ENCODE assay signal across 18 cellular contexts in genomic region chrX:129634541-129634940, GRCh38. TPM values are rescaled to one million over a fixed set of nuclear protein-coding genes. Genes with fewer than 3 reads are reported as not detected.
A peak's percentile ranks its signal among the peaks of the same experiment; 100 is the strongest.
DNase-seq lines count a peak whose midpoint lies in the region; ATAC-seq, FAIRE-seq and TF ChIP-seq lines count a peak whose summit lies in the region.
"Had no signal": no experiment of that assay in that cellular context is flagged by ENCODE, and none has a peak within 500 bp of the region (broad histone marks: within the 10 kb centered on the region; RNA-seq: fewer than 3 reads in every experiment).

No MANE protein-coding gene starts in this region.

- peaks cover 5% of the 10 kb centered on the region for H3K9me1 ChIP-seq in K562 (ENCODE audit: control insufficient read depth, insufficient read depth, low read length)

- no TSS peak for BruUV-seq in K562 (replicated peaks; lab: Mats Ljungman, UMichigan)

- H3K36me3 ChIP-seq in K562 (ENCODE audit: control insufficient read depth, insufficient read depth, low read length): no peaks in the 10 kb centered on the region
- H3K36me3 ChIP-seq: right atrium auricular region had no signal

- peaks cover 0 to 6% of the 10 kb centered on the region in 2 donors for H3K4me1 Mint-ChIP-seq in natural killer cell
- H3K4me1 Mint-ChIP-seq: activated CD4-positive, alpha-beta T cell treated with anti-CD3 and anti-CD28 coated beads for 36 hours; stimulated activated effector memory CD8-positive, alpha-beta T cell treated with anti-CD3 and anti-CD28 coated beads, Interleukin-12 subunit alpha, Interleukin-12 subunit beta, amount 100 ng/mL, for 72 hours had no signal

- in situ Hi-C loops in K562 (cut with MboI): no loop called here

- no peak overlapping the region for H3K27ac ChIP-seq in K562 (ENCODE audit: extremely low read depth, low read depth, low read length)
- H3K27ac ChIP-seq: KMS-11, right atrium auricular region, testis had no signal

- DNase-seq in NCI-H748 (lab: John Stamatoyannopoulos, UW; ENCODE audit: unreplicated experiment) (peak; percentile 84), NCI-H748 treated with DMSO at 0.1 percent for 48 hours (lab: John Stamatoyannopoulos, UW) (no peak), K562 (ENCODE audit: extremely low read depth in 1 of 4, low spot score in 3 of 4) (no peak), left kidney (ENCODE audit: low read depth, low spot score) (peak; percentile 20), DMS153 (lab: John Stamatoyannopoulos, UW) (no peak), natural killer cell (no peak)
- DNase-seq in stimulated activated CD4-positive, alpha-beta T cell treated with anti-CD3 and anti-CD28 coated beads, Interleukin-2, amount 100 ng/mL, for 48 hours: no peak
- DNase-seq: activated CD4-positive, alpha-beta T cell treated with anti-CD3 and anti-CD28 coated beads for 36 hours; CD4-positive, alpha-beta T cell; midbrain; NCI-H2171; SW 1271; testis had no signal

- intact Hi-C loops in K562 (cut with micrococcal nuclease) (no loop called here), natural killer cell (cut with micrococcal nuclease) (no loop called here)

- no peak overlapping the region for H3K4me2 ChIP-seq in K562 (ENCODE audit: insufficient read depth, low read length)
- H3K4me2 ChIP-seq: KMS-11 had no signal

- H3K4me3 Mint-ChIP-seq in natural killer cell: no peak overlapping the region
- H3K4me3 Mint-ChIP-seq: activated CD4-positive, alpha-beta T cell treated with anti-CD3 and anti-CD28 coated beads for 36 hours; activated naive CD8-positive, alpha-beta T cell; CD4-positive, alpha-beta T cell; stimulated activated effector memory CD8-positive, alpha-beta T cell treated with anti-CD3 and anti-CD28 coated beads, Interleukin-12 subunit alpha, Interleukin-12 subunit beta, amount 100 ng/mL, for 72 hours had no signal

- H3K27ac Mint-ChIP-seq in natural killer cell: no peak overlapping the region
- H3K27ac Mint-ChIP-seq: activated CD4-positive, alpha-beta T cell treated with anti-CD3 and anti-CD28 coated beads for 36 hours; activated naive CD8-positive, alpha-beta T cell; CD4-positive, alpha-beta T cell; stimulated activated effector memory CD8-positive, alpha-beta T cell treated with anti-CD3 and anti-CD28 coated beads, Interleukin-12 subunit alpha, Interleukin-12 subunit beta, amount 100 ng/mL, for 72 hours had no signal

- H3K9me3 Mint-ChIP-seq in natural killer cell: no peaks in the 10 kb centered on the region
- H3K9me3 Mint-ChIP-seq: CD4-positive, alpha-beta T cell; stimulated activated effector memory CD8-positive, alpha-beta T cell treated with anti-CD3 and anti-CD28 coated beads, Interleukin-12 subunit alpha, Interleukin-12 subunit beta, amount 100 ng/mL, for 72 hours had no signal

- TF ChIP-seq RAD21 in K562 (CRISPR knock-in tag; conservative IDR thresholded peaks at IDR 0.05 in 1 of 2, IDR thresholded peaks at IDR 0.05 in 1 of 2): no peak

- H3K27me3 Mint-ChIP-seq in natural killer cell (ENCODE audit: low read depth in 2 of 2): no peaks in the 10 kb centered on the region
- H3K27me3 Mint-ChIP-seq: activated CD4-positive, alpha-beta T cell treated with anti-CD3 and anti-CD28 coated beads for 36 hours; activated naive CD8-positive, alpha-beta T cell; CD4-positive, alpha-beta T cell had no signal

- no peak for FAIRE-seq in K562 (lab: Jason Lieb, UNC)

- no peaks in the 10 kb centered on the region for H3K27me3 ChIP-seq in K562 (ENCODE audit: control insufficient read depth in 2 of 2, insufficient read depth in 2 of 2, low read length in 2 of 2)
- H3K27me3 ChIP-seq: right atrium auricular region, testis had no signal

- no peak overlapping the region for H3K4me3 ChIP-seq in K562
- H3K4me3 ChIP-seq: right atrium auricular region, testis had no signal

- no peak for TF ChIP-seq POLR2A in K562 (conservative IDR thresholded peaks at IDR 0.05)

- CTCF ChIA-PET in K562 (lab: Yijun Ruan, JAX; ENCODE audit: low intra/inter-chr PET ratio): no interaction called here

- TF ChIP-seq CTCF in K562 (IDR thresholded peaks at IDR 0.05 in 2 of 3, conservative IDR thresholded peaks at IDR 0.05 in 1 of 3; ENCODE audit: insufficient read depth in 2 of 3, low read depth in 1 of 3, low read length in 3 of 3): no peak
- no peak for TF ChIP-seq CTCF in natural killer cell (IDR thresholded peaks at IDR 0.05)

- no peak overlapping the region for H2AFZ ChIP-seq in K562 (ENCODE audit: low read depth, low read length)

- 51% methylated on average over 6 of the region's 7 CpGs for WGBS in K562 (ENCODE audit: insufficient coverage, low coverage, missing lambda C conversion rate)

- TF ChIP-seq EP300 in K562 (IDR thresholded peaks at IDR 0.05; ENCODE audit: low read length): no peak

- no peak for ATAC-seq in K562
- ATAC-seq in HG02981 (IDR thresholded peaks at IDR 0.05; ENCODE audit: unreplicated experiment): no peak
- ATAC-seq in natural killer cell: no peak
- ATAC-seq: activated CD4-positive, alpha-beta T cell treated with anti-CD3 and anti-CD28 coated beads for 36 hours; stimulated activated effector memory CD8-positive, alpha-beta T cell treated with anti-CD3 and anti-CD28 coated beads, Interleukin-12 subunit alpha, Interleukin-12 subunit beta, amount 100 ng/mL, for 72 hours had no signal

- no peaks in the 10 kb centered on the region for H4K20me1 ChIP-seq in K562 (replicated peaks; ENCODE audit: control insufficient read depth, insufficient read depth, low read length)

- no peaks in the 10 kb centered on the region for H3K9me3 ChIP-seq in K562 (replicated peaks; ENCODE audit: control insufficient read depth, insufficient read depth, low read depth, low read length)
- H3K9me3 ChIP-seq: right atrium auricular region, testis had no signal

- no peaks in the 10 kb centered on the region for H3K79me2 ChIP-seq in K562 (ENCODE audit: control insufficient read depth, insufficient read depth, low read length)

- POLR2A ChIA-PET in K562 (lab: Yijun Ruan, JAX): no interaction called here

- peaks cover 18 to 19% of the 10 kb centered on the region in 2 experiments for H3K4me1 ChIP-seq in K562 (replicated peaks in 1 of 2; ENCODE audit: control insufficient read depth in 2 of 2, insufficient read depth in 2 of 2, low read length in 2 of 2)
- H3K4me1 ChIP-seq: right atrium auricular region, testis had no signal

- H3K36me3 Mint-ChIP-seq in natural killer cell: no peaks in the 10 kb centered on the region
- H3K36me3 Mint-ChIP-seq: activated naive CD8-positive, alpha-beta T cell; stimulated activated effector memory CD8-positive, alpha-beta T cell treated with anti-CD3 and anti-CD28 coated beads, Interleukin-12 subunit alpha, Interleukin-12 subunit beta, amount 100 ng/mL, for 72 hours had no signal

- no peak overlapping the region for H3K9ac ChIP-seq in K562 (ENCODE audit: insufficient read depth in 1 of 2, low read depth in 2 of 2, low read length in 2 of 2)
- H3K9ac ChIP-seq: KMS-11 had no signal

TF ChIP-seq in K562, 482 proteins besides CTCF, POLR2A, EP300 and RAD21:
- TF ChIP-seq THAP12 (CRISPR knock-in tag; IDR thresholded peaks at IDR 0.05) (no peak), RFX1 (IDR thresholded peaks at IDR 0.05) (peak; percentile 87)
TF ChIP-seq in K562: peak in this region for 1.

RNA-seq across cellular contexts. Expression of gene APLN, which starts 20.2 kb away (rescaled TPM):
- not detected in 2 replicates for total RNA-seq in K562 (2011; cell fraction: chromatin; rRNA removed; ENCODE audit: low replicate concordance)
- not detected in 2 replicates for total RNA-seq in K562 (2011; cell fraction: nucleolus; rRNA removed)
- not detected in 2 replicates for total RNA-seq in K562 (2011; cell fraction: nucleoplasm; rRNA removed)
- total RNA-seq in K562 (2014; rRNA removed) (not detected in 2 replicates), K562 (2014; rRNA removed; fragmentation: Illumina TruSeq; extraction: Trizol) (not detected in 2 replicates), K562 (2015; rRNA removed; fragmentation: Illumina TruSeq; extraction: Trizol) (0.08 TPM in 1 of 2 replicates, not detected in the other), K562 (2021) (0.04 TPM in 1 of 2 replicates, not detected in the other), natural killer cell (under 1 TPM in 1 of 3 donors, not detected in 2; 0.07 TPM)
- polyA plus RNA-seq in K562 (2011; rRNA removed) (not detected in 2 replicates), K562 (2014; fragmentation: Illumina TruSeq; extraction: Trizol) (0.06 TPM in 1 of 2 replicates, not detected in the other), K562 (2014; fragmentation: Nextera tagmentation; extraction: Ambion mirVana) (not detected), K562 (2014; rRNA removed) (0.04 TPM in 1 of 2 replicates, not detected in the other)
- polyA plus RNA-seq in K562 (2011; cell fraction: cytosol; rRNA removed): 0.03 and 0.04 TPM in 2 replicates
- not detected in 2 replicates for polyA plus RNA-seq in K562 (2011; cell fraction: nucleus; rRNA removed)
- polyA plus RNA-seq in K562 (2012): not detected in 2 replicates
- polyA minus RNA-seq in K562 (2011; rRNA and poly(A)+ RNA removed): not detected in 2 replicates
- polyA minus RNA-seq in K562 (2011; cell fraction: cytosol; rRNA and poly(A)+ RNA removed): not detected in 2 replicates
- polyA minus RNA-seq in K562 (2011; cell fraction: nucleus; rRNA and poly(A)+ RNA removed): not detected in 2 replicates
- total RNA-seq: CD4-positive, alpha-beta T cell had no signal

Comparison
In these comparisons a context has a peak if more than half of its experiments do, and no peak if none do; other contexts are left out.
1. DNase-seq: peak in NCI-H748 (single experiment) and left kidney (single experiment); none in NCI-H748 treated with DMSO at 0.1 percent for 48 hours (single experiment), K562 (0 of 4), DMS153 (single experiment), natural killer cell (single experiment) and stimulated activated CD4-positive, alpha-beta T cell treated with anti-CD3 and anti-CD28 coated beads, Interleukin-2, amount 100 ng/mL, for 48 hours (0 of 2).